Comparison of ENCODE assay signal across 21 cellular contexts in the genomic region with DNA sequence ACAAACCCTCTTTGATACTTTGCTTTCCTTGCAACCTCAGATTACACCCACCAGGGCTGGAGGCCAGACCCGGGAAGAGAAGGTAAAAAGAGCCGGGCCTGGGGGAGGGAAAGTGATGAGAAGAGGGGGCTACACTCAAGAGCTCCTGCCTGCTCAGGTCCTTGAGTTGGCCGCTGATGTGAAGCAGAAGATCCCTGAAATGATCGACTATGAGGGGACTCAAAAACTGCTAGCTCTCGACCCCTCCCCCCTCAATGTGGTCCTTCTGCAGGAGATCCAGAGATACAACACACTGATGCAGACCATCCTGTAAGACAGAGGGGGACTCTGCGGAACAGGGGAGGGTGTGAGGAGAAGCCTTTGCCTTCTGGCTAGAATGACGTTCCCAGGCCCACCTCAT. TPM values are rescaled to one million over a fixed set of nuclear protein-coding genes. Genes with fewer than 3 reads are reported as not detected.
A peak's percentile ranks its signal among the peaks of the same experiment; 100 is the strongest.
DNase-seq lines count a peak whose midpoint lies in the region; ATAC-seq and TF ChIP-seq lines count a peak whose summit lies in the region.
"Had no signal": no experiment of that assay in that cellular context is flagged by ENCODE, and none has a peak within 500 bp of the region (broad histone marks: within the 10 kb centered on the region; RNA-seq: fewer than 3 reads in every experiment).

No MANE protein-coding gene starts in this region.

- in situ Hi-C loops in brain microvascular endothelial cell (cut with HindIII; ENCODE audit: low pct_ligation_motif_present, low sequenced_read_pairs): no loop called here

- H3K79me2 ChIP-seq in osteoblast (ENCODE audit: insufficient read depth, low read length): no peaks in the 10 kb centered on the region

- CTCF ChIA-PET in activated naive CD4-positive, alpha-beta T cell treated with anti-CD3 and anti-CD28 coated beads for 36 hours (lab: Charles Lee): interaction anchor here (0.6 to 0.9 kb wide), 2 partner anchors 19 to 220 kb away, joined by 3 to 5 read pairs; no protein-coding TSS in a partner anchor

- H3K36me3 Mint-ChIP-seq in activated naive CD4-positive, alpha-beta T cell treated with anti-CD3 and anti-CD28 coated beads for 36 hours (ENCODE audit: low read depth): no peaks in the 10 kb centered on the region
- H3K36me3 Mint-ChIP-seq: CD14-positive monocyte had no signal

- no peak for ATAC-seq in GM18858 (IDR thresholded peaks at IDR 0.05; ENCODE audit: unreplicated experiment)
- ATAC-seq: A549; CD8-positive, alpha-beta T cell; GM12878 had no signal

- H3K27ac Mint-ChIP-seq in activated naive CD4-positive, alpha-beta T cell treated with anti-CD3 and anti-CD28 coated beads for 36 hours: no peak overlapping the region
- H3K27ac Mint-ChIP-seq: CD8-positive, alpha-beta T cell had no signal

- H3K4me2 ChIP-seq in osteoblast (ENCODE audit: insufficient read depth, low read length): no peak overlapping the region
- H3K4me2 ChIP-seq: A549, BLaER1 had no signal

- H3K4me3 Mint-ChIP-seq in activated naive CD4-positive, alpha-beta T cell treated with anti-CD3 and anti-CD28 coated beads for 36 hours: no peak overlapping the region
- H3K4me3 Mint-ChIP-seq: CD14-positive monocyte; CD8-positive, alpha-beta T cell had no signal

- no peaks in the 10 kb centered on the region for H3K9me3 Mint-ChIP-seq in activated naive CD4-positive, alpha-beta T cell treated with anti-CD3 and anti-CD28 coated beads for 36 hours
- H3K9me3 Mint-ChIP-seq: CD8-positive, alpha-beta T cell had no signal

- intact Hi-C loops in spleen (cut with DNase I; ENCODE audit: low total_unique reads): no loop called here
- intact Hi-C loops in activated naive CD4-positive, alpha-beta T cell treated with anti-CD3 and anti-CD28 coated beads for 36 hours (cut with micrococcal nuclease): loop anchor here (10.0 kb wide), 1 partner anchor 454 kb away; a partner anchor contains a TSS

- H3K4me1 ChIP-seq in osteoblast (ENCODE audit: insufficient read depth, low read length): peaks cover 10% of the 10 kb centered on the region
- H3K4me1 ChIP-seq in spleen: peaks cover 5 to 30% (median 13%) of the 10 kb centered on the region in 6 donors

- no peaks in the 10 kb centered on the region for H3K36me3 ChIP-seq in osteoblast (ENCODE audit: insufficient read depth, low read length)
- H3K36me3 ChIP-seq in spleen: no peaks in the 10 kb centered on the region
- H3K36me3 ChIP-seq in brain microvascular endothelial cell (replicated peaks): no peaks in the 10 kb centered on the region
- H3K36me3 ChIP-seq: BLaER1, HAP-1 had no signal

- no peak overlapping the region for H2AFZ ChIP-seq in osteoblast (ENCODE audit: low read length)

- peaks cover 10% of the 10 kb centered on the region for H3K4me1 Mint-ChIP-seq in activated naive CD4-positive, alpha-beta T cell treated with anti-CD3 and anti-CD28 coated beads for 36 hours (ENCODE audit: low read depth)

- H3K27me3 ChIP-seq in osteoblast (ENCODE audit: insufficient read depth, low read length) (peaks cover 19% of the 10 kb centered on the region), spleen (replicated peaks in 1 of 7) (peaks cover 0 to 6% (median 0%) of the 10 kb centered on the region in 7 donors), brain microvascular endothelial cell (replicated peaks) (no peaks in the 10 kb centered on the region)
- H3K27me3 ChIP-seq: BLaER1 had no signal

- DNase-seq in activated effector memory CD4-positive, alpha-beta T cell treated with anti-CD3 and anti-CD28 coated beads, Interleukin-2, amount 50 U/mL, for 16 hours: peak; percentile 50
- DNase-seq in activated effector memory CD4-positive, alpha-beta T cell treated with Interleukin-2 at 50 U/mL for 16 hours: no peak
- DNase-seq in osteoblast (ENCODE audit: insufficient read length, low spot score, missing footprints) (peak; percentile 67), spleen (peak; percentile 47), brain microvascular endothelial cell (no peak)
- DNase-seq in activated naive CD4-positive, alpha-beta T cell treated with anti-CD3 and anti-CD28 coated beads for 36 hours: no peak
- DNase-seq: Calu3; CD8-positive, alpha-beta T cell; DMS 273 treated with DMSO at 0.1 percent for 48 hours; DMS53; DND-41; EL had no signal

- TF ChIP-seq CTCF in osteoblast (IDR thresholded peaks at IDR 0.05; ENCODE audit: extremely low read depth, low read depth, low read length) (no peak), spleen (IDR thresholded peaks at IDR 0.05 in 8 of 11, conservative IDR thresholded peaks at IDR 0.05 in 3 of 11) (no peak), brain microvascular endothelial cell (IDR thresholded peaks at IDR 0.05; ENCODE audit: low read depth, low read length, missing control alignments) (no peak)

- H3K4me3 ChIP-seq in osteoblast (ENCODE audit: insufficient read depth, low read length) (no peak overlapping the region), spleen (no peak overlapping the region), brain microvascular endothelial cell (ENCODE audit: low read depth, low read length) (no peak overlapping the region)
- H3K4me3 ChIP-seq: A549, BLaER1, GM12878, HAP-1 had no signal

- no peak overlapping the region for H3K27ac ChIP-seq in osteoblast (ENCODE audit: low read depth, low read length)
- no peak overlapping the region for H3K27ac ChIP-seq in spleen
- no peak overlapping the region for H3K27ac ChIP-seq in brain microvascular endothelial cell
- H3K27ac ChIP-seq: 22Rv1, A549, BLaER1 had no signal

- no peaks in the 10 kb centered on the region for H3K27me3 Mint-ChIP-seq in activated naive CD4-positive, alpha-beta T cell treated with anti-CD3 and anti-CD28 coated beads for 36 hours (ENCODE audit: low read depth)

- TF ChIP-seq POLR2A in spleen (IDR thresholded peaks at IDR 0.05): no peak

- WGBS in spleen, 5 donors: 78 to 86% (median 84%) methylated on average over 7 of the region's 7 CpGs

- H4K20me1 ChIP-seq in osteoblast (ENCODE audit: insufficient read depth, low read length): no peaks in the 10 kb centered on the region
- H4K20me1 ChIP-seq: BLaER1 had no signal

- H3K9me3 ChIP-seq in osteoblast (ENCODE audit: low read depth, low read length) (no peaks in the 10 kb centered on the region), spleen (no peaks in the 10 kb centered on the region)
- H3K9me3 ChIP-seq: A549, BLaER1, HAP-1 had no signal

RNA-seq across cellular contexts. Expression of a gene that starts 2.8 kb away (rescaled TPM):
- 5.6 and 12.3 TPM in 2 replicates for total RNA-seq in osteoblast
- 100 to 1,000 TPM in 1 of 7 donors, 10 to 100 TPM in 6; 22.3 to 110 (median 60.8) TPM for total RNA-seq in spleen
- polyA plus RNA-seq in spleen: 10 to 100 TPM in 1 of 3 donors, 1 to 10 TPM in 2; 2.9 to 11.7 (median 4.0) TPM
- 10 to 100 TPM; 22.7 to 24.1 TPM for total RNA-seq in activated naive CD4-positive, alpha-beta T cell treated with anti-CD3 and anti-CD28 coated beads for 36 hours

RNA-seq across cellular contexts. Expression of a gene that starts 23.6 kb away (rescaled TPM):
- total RNA-seq in osteoblast: 0.29 and 0.36 TPM in 2 replicates
- total RNA-seq in spleen: 10 to 100 TPM in 5 of 7 donors, 1 to 10 TPM in 2; 5.2 to 31.8 (median 18.0) TPM
- 10 to 100 TPM in 1 of 3 donors, 1 to 10 TPM in 2; 5.5 to 26.2 (median 9.5) TPM for polyA plus RNA-seq in spleen
- 1 to 10 TPM; 1.2 to 1.5 TPM for total RNA-seq in activated naive CD4-positive, alpha-beta T cell treated with anti-CD3 and anti-CD28 coated beads for 36 hours
- total RNA-seq: G401, H4 had no signal
- polyA plus RNA-seq: CD14-positive monocyte had no signal

RNA-seq across cellular contexts. Expression of a gene that starts 26.1 kb away (rescaled TPM):
- total RNA-seq in osteoblast (25.3 and 29.7 TPM in 2 replicates), spleen (100 to 1,000 TPM in 1 of 7 donors, 10 to 100 TPM in 6; 51.0 to 111 (median 56.9) TPM)
- 100 to 1,000 TPM; 119 to 185 (median 182) TPM for polyA plus RNA-seq in spleen
- 10 to 100 TPM; 75.0 to 75.3 TPM for total RNA-seq in activated naive CD4-positive, alpha-beta T cell treated with anti-CD3 and anti-CD28 coated beads for 36 hours

RNA-seq across cellular contexts. Expression of a gene that starts 26.6 kb away (rescaled TPM):
- total RNA-seq in osteoblast (8.3 and 10.5 TPM in 2 replicates), spleen (10 to 100 TPM in 1 of 7 donors, 1 to 10 TPM in 6; 4.1 to 13.2 (median 5.9) TPM)
- polyA plus RNA-seq in spleen: 1 to 10 TPM; 2.1 to 3.8 (median 2.9) TPM
- total RNA-seq in activated naive CD4-positive, alpha-beta T cell treated with anti-CD3 and anti-CD28 coated beads for 36 hours: 1 to 10 TPM; 6.1 to 6.5 TPM

RNA-seq across cellular contexts. Expression of a gene that starts 57.4 kb away (rescaled TPM):
- total RNA-seq in osteoblast (95.2 and 97.0 TPM in 2 replicates), spleen (100 to 1,000 TPM in 2 of 7 donors, 10 to 100 TPM in 5; 60.9 to 117 (median 83.6) TPM)
- 10 to 100 TPM; 37.0 to 84.3 (median 71.8) TPM for polyA plus RNA-seq in spleen
- total RNA-seq in activated naive CD4-positive, alpha-beta T cell treated with anti-CD3 and anti-CD28 coated beads for 36 hours: 100 to 1,000 TPM; 180 to 185 TPM

Comparison
In these comparisons a context has a peak if more than half of its experiments do, and no peak if none do; other contexts are left out.
1. DNase-seq: peak in activated effector memory CD4-positive, alpha-beta T cell treated with anti-CD3 and anti-CD28 coated beads, Interleukin-2, amount 50 U/mL, for 16 hours (single experiment), osteoblast (single experiment) and spleen (single experiment); none in activated effector memory CD4-positive, alpha-beta T cell treated with Interleukin-2 at 50 U/mL for 16 hours (single experiment), brain microvascular endothelial cell (single experiment) and activated naive CD4-positive, alpha-beta T cell treated with anti-CD3 and anti-CD28 coated beads for 36 hours (single experiment).